ENCODE assay signal across 8 cellular contexts in the genomic region with DNA sequence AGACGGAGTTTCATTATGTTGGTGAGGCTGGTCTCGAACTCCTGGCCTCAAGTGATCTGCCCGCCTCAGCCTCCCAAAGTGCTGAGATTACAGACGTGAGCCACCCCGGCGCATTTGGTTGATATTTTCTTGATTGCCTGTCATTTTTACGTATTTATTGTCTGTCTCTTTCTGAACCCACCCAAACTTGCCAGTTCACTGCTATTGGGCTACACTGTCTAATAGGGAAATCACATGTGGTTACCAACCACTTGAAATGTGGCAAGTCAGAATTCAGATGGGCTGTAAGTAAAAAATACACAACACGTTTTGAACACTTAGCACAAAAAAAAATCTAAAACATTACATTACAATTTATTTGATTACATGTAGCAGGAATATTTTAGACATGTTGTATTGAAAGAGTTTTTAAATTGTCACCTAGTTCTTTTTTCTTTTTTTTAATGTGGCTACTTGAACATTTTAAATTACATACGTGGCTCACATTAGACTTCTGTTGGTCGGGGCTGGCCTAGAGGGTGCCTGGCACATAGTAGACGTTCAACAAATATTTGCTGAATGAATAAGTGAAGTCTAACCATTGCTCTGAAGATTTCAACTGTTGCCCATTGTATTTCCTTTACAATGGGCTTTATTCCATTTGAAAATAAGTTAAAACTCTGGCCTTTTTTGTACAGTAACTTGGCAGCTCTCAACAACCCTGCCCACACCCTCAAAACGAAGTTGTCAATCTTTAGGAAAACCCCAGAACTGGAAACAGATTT. TPM values are rescaled to one million over a fixed set of nuclear protein-coding genes. Genes with fewer than 3 reads are reported as not detected.
DNase-seq lines count a peak whose midpoint lies in the region; ATAC-seq and TF ChIP-seq lines count a peak whose summit lies in the region.

No MANE protein-coding gene starts in this region.

- peaks cover 19% of the 10 kb centered on the region for H3K36me3 Mint-ChIP-seq in brain
- H3K36me3 Mint-ChIP-seq in memory B cell: no peaks in the 10 kb centered on the region

- H3K9me3 ChIP-seq in heart left ventricle (no peaks in the 10 kb centered on the region), upper lobe of right lung (no peaks in the 10 kb centered on the region)

- no peaks in the 10 kb centered on the region for H3K27me3 ChIP-seq in heart left ventricle
- no peaks in the 10 kb centered on the region for H3K27me3 ChIP-seq in upper lobe of right lung

- peaks cover 0 to 74% (median 51%) of the 10 kb centered on the region in 12 donors for H3K4me1 ChIP-seq in heart left ventricle
- peaks cover 51% of the 10 kb centered on the region for H3K4me1 ChIP-seq in upper lobe of right lung

- H3K9me3 Mint-ChIP-seq in brain (no peaks in the 10 kb centered on the region), memory B cell (no peaks in the 10 kb centered on the region)

- H3K36me3 ChIP-seq in heart left ventricle (no peaks in the 10 kb centered on the region), upper lobe of right lung (no peaks in the 10 kb centered on the region)

- peaks cover 13% of the 10 kb centered on the region for H3K27me3 Mint-ChIP-seq in brain
- H3K27me3 Mint-ChIP-seq in memory B cell: no peaks in the 10 kb centered on the region

- H3K4me1 Mint-ChIP-seq in brain (peaks cover 47% of the 10 kb centered on the region), memory B cell (peaks cover 29% of the 10 kb centered on the region)

- 61 to 73% (median 65%) methylated on average over 12 of the region's 12 CpGs for WGBS in heart left ventricle, 4 donors

- no peak for TF ChIP-seq POLR2A in heart left ventricle (IDR thresholded peaks at IDR 0.05)

- intact Hi-C loops in heart left ventricle (cut with DNase I): no loop called here
- intact Hi-C loops in Right ventricle myocardium superior (cut with DNase I): no loop called here
- intact Hi-C loops in upper lobe of right lung (cut with DNase I): no loop called here

- ATAC-seq in heart left ventricle (no peak), Right ventricle myocardium superior (ENCODE audit: poor library complexity) (no peak), memory B cell (ENCODE audit: low read depth) (no peak), upper lobe of right lung (no peak), HG02852 (IDR thresholded peaks at IDR 0.05; ENCODE audit: unreplicated experiment) (no peak), HG03565 (IDR thresholded peaks at IDR 0.05; ENCODE audit: unreplicated experiment) (no peak)

- H3K27ac Mint-ChIP-seq in brain (peak overlapping the region; percentile 86 to 99 (median 98)), memory B cell (peak overlapping the region; percentile 56)

- H3K4me3 ChIP-seq in heart left ventricle (peak overlapping the region in 8 of 12 donors; percentile 71 to 99 (median 90)), upper lobe of right lung (peak overlapping the region; percentile 87)

- H3K4me3 Mint-ChIP-seq in brain (peak overlapping the region; percentile 88 to 94 (median 88)), memory B cell (peak overlapping the region; percentile 70)

- DNase-seq in heart left ventricle: no peak
- DNase-seq in Right ventricle myocardium superior: no peak
- no peak for DNase-seq in memory B cell (ENCODE audit: low spot score in 2 of 2)
- no peak for DNase-seq in upper lobe of right lung
- DNase-seq in NCI-H526 treated with DMSO at 0.1 percent for 48 hours (lab: John Stamatoyannopoulos, UW): no peak

- TF ChIP-seq CTCF in heart left ventricle (IDR thresholded peaks at IDR 0.05) (no peak), brain (conservative IDR thresholded peaks at IDR 0.05) (no peak), upper lobe of right lung (IDR thresholded peaks at IDR 0.05) (no peak)

- H3K27ac ChIP-seq in heart left ventricle (peak overlapping the region; percentile 93 to 100 (median 98)), upper lobe of right lung (peak overlapping the region; percentile 97)

RNA-seq across cellular contexts. Expression of gene WSB2, which starts 1.9 kb away (rescaled TPM):
- total RNA-seq in heart left ventricle (100 to 1,000 TPM in 8 of 9 donors, 10 to 100 TPM in 1; 89.1 to 162 (median 105) TPM), Right ventricle myocardium superior (98.1 TPM), upper lobe of right lung (89.1 TPM)
- polyA plus RNA-seq in heart left ventricle (100 to 1,000 TPM in 1 of 2 donors, 10 to 100 TPM in 1; 51.8 to 152 TPM), brain (ENCODE audit: insufficient read depth, low read depth, low replicate concordance) (107 TPM)

RNA-seq across cellular contexts. Expression of gene RFC5, which starts 42.6 kb away (rescaled TPM):
- total RNA-seq in heart left ventricle: 1 to 10 TPM; 3.5 to 6.9 (median 4.7) TPM
- 1 to 10 TPM; 2.3 to 8.2 TPM for polyA plus RNA-seq in heart left ventricle
- 3.5 TPM for total RNA-seq in Right ventricle myocardium superior
- 47.2 TPM for polyA plus RNA-seq in brain (ENCODE audit: insufficient read depth, low read depth, low replicate concordance)
- total RNA-seq in upper lobe of right lung: 8.0 TPM

RNA-seq across cellular contexts. Expression of gene VSIG10, which starts 44.7 kb away (rescaled TPM):
- total RNA-seq in heart left ventricle: 10 to 100 TPM in 6 of 9 donors, 1 to 10 TPM in 3; 6.9 to 17.7 (median 10.7) TPM
- 10 to 100 TPM in 1 of 2 donors, 1 to 10 TPM in 1; 6.3 to 11.3 TPM for polyA plus RNA-seq in heart left ventricle
- 12.0 TPM for total RNA-seq in Right ventricle myocardium superior
- polyA plus RNA-seq in brain (ENCODE audit: insufficient read depth, low read depth, low replicate concordance): 14.9 TPM
- 52.4 TPM for total RNA-seq in upper lobe of right lung
